In the genomic region with DNA sequence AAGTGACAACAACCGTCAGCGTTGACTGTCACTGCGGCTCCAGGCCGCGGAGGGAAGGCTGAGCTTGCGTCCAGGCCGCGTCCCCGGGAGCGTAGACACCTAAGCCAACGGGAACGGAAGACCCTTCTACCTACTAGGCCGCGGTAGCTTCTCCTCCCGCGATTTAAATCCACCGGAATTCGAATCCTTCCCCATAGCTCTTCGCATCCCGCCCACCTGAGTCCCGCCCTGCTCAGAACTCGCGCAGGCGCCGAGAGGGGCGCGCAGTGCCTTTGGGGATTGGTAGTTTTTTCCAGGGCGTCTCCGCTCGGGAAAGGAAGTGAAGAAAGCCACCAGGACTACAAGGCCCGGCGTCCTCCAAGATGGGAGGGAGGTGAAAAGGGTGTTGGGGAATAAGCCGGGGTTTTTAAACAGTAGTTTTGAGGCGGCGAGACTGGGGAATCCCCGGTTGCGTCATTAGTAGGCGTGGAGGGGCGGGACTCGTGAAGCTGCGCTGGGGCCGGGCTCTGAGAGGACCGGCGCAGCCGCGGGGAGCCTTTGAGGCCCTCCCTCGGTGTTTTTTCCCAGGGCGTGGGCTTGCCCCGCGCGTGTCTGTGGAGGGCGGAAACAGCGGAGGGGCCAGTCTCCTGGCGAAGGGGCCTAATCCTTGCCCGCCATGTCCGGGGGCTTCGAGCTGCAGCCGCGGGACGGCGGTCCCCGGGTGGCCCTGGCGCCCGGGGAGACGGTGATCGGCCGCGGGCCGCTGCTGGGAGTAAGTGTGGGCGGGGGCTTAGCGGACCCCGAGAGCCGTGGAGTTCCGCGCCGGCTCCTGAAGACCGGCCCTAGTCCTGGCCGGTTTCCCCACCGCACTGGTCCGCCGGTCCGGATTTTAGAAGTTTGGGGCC, we compare ENCODE assay signal across 1 cellular context.
A peak's percentile ranks its signal among the peaks of the same experiment; 100 is the strongest.
TF ChIP-seq lines count a peak whose summit lies in the region.

A gene with protein sequence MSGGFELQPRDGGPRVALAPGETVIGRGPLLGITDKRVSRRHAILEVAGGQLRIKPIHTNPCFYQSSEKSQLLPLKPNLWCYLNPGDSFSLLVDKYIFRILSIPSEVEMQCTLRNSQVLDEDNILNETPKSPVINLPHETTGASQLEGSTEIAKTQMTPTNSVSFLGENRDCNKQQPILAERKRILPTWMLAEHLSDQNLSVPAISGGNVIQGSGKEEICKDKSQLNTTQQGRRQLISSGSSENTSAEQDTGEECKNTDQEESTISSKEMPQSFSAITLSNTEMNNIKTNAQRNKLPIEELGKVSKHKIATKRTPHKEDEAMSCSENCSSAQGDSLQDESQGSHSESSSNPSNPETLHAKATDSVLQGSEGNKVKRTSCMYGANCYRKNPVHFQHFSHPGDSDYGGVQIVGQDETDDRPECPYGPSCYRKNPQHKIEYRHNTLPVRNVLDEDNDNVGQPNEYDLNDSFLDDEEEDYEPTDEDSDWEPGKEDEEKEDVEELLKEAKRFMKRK (plus strand): TSS at position 509 of the 884 bp plus-strand sequence. CDS start 147 bp downstream, at position 656.
Gene FBXO48, minus strand, starts transcription at position 218 of the 884 bp plus-strand sequence. CDS start 2,149 bp downstream, outside the sequence.

TF ChIP-seq in K562, 482 proteins besides CTCF, POLR2A, EP300 and RAD21 (continued from another document and continues in another):
- peak; percentile 58; the same call in 1 of the 2 replicates for TF ChIP-seq CHD2 (IDR thresholded peaks at IDR 0.05; ENCODE audit: low read depth, low read length)
- TF ChIP-seq RUNX1 (IDR thresholded peaks at IDR 0.05; ENCODE audit: low read depth) = no peak
- TF ChIP-seq BACH1 (tag; IDR thresholded peaks at IDR 0.05) = no peak; the same call in 1 of the 2 replicates
- TF ChIP-seq, protein P1, sequence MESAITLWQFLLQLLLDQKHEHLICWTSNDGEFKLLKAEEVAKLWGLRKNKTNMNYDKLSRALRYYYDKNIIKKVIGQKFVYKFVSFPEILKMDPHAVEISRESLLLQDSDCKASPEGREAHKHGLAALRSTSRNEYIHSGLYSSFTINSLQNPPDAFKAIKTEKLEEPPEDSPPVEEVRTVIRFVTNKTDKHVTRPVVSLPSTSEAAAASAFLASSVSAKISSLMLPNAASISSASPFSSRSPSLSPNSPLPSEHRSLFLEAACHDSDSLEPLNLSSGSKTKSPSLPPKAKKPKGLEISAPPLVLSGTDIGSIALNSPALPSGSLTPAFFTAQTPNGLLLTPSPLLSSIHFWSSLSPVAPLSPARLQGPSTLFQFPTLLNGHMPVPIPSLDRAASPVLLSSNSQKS (CRISPR knock-in tag; IDR thresholded peaks at IDR 0.05) = no peak
- TF ChIP-seq ZNF780A (CRISPR knock-in tag; IDR thresholded peaks at IDR 0.05) = no peak
- no peak for TF ChIP-seq IRF2 (CRISPR knock-in tag; IDR thresholded peaks at IDR 0.05)
- peak; percentile 43 for TF ChIP-seq POLR2B (IDR thresholded peaks at IDR 0.05; ENCODE audit: low read depth, partially characterized antibody)
- no peak for TF ChIP-seq MCM7 (IDR thresholded peaks at IDR 0.05)
- no peak for TF ChIP-seq HINFP (tag; conservative IDR thresholded peaks at IDR 0.05; ENCODE audit: low read depth)
- no peak for TF ChIP-seq NR2C2 (CRISPR knock-in tag; IDR thresholded peaks at IDR 0.05)
- TF ChIP-seq NR2C2 (tag; IDR thresholded peaks at IDR 0.05) = peak; percentile 98
- TF ChIP-seq POLR2AphosphoS2 (IDR thresholded peaks at IDR 0.05; ENCODE audit: low read length) = no peak
- TF ChIP-seq ZKSCAN3 (CRISPR knock-in tag; IDR thresholded peaks at IDR 0.05) = no peak
- TF ChIP-seq, protein P2, sequence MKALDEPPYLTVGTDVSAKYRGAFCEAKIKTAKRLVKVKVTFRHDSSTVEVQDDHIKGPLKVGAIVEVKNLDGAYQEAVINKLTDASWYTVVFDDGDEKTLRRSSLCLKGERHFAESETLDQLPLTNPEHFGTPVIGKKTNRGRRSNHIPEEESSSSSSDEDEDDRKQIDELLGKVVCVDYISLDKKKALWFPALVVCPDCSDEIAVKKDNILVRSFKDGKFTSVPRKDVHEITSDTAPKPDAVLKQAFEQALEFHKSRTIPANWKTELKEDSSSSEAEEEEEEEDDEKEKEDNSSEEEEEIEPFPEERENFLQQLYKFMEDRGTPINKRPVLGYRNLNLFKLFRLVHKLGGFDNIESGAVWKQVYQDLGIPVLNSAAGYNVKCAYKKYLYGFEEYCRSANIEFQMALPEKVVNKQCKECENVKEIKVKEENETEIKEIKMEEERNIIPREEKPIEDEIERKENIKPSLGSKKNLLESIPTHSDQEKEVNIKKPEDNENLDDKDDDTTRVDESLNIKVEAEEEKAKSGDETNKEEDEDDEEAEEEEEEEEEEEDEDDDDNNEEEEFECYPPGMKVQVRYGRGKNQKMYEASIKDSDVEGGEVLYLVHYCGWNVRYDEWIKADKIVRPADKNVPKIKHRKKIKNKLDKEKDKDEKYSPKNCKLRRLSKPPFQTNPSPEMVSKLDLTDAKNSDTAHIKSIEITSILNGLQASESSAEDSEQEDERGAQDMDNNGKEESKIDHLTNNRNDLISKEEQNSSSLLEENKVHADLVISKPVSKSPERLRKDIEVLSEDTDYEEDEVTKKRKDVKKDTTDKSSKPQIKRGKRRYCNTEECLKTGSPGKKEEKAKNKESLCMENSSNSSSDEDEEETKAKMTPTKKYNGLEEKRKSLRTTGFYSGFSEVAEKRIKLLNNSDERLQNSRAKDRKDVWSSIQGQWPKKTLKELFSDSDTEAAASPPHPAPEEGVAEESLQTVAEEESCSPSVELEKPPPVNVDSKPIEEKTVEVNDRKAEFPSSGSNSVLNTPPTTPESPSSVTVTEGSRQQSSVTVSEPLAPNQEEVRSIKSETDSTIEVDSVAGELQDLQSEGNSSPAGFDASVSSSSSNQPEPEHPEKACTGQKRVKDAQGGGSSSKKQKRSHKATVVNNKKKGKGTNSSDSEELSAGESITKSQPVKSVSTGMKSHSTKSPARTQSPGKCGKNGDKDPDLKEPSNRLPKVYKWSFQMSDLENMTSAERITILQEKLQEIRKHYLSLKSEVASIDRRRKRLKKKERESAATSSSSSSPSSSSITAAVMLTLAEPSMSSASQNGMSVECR (CRISPR knock-in tag; IDR thresholded peaks at IDR 0.05) = peak; percentile 56; the same call in 1 of the 2 replicates
- TF ChIP-seq SMAD1 (IDR thresholded peaks at IDR 0.05; ENCODE audit: low read depth, low read length, partially characterized antibody) = no peak
- TF ChIP-seq CLOCK (CRISPR knock-in tag; IDR thresholded peaks at IDR 0.05; ENCODE audit: borderline replicate concordance) = no peak
- peak; percentile 88 to 93 for TF ChIP-seq SIX5 (IDR thresholded peaks at IDR 0.05; ENCODE audit: borderline replicate concordance in 1 of 2, insufficient read depth in 1 of 2, low read depth in 1 of 2, low read length in 2 of 2)
- TF ChIP-seq NKRF (IDR thresholded peaks at IDR 0.05; ENCODE audit: borderline replicate concordance) = peak; percentile 84
- TF ChIP-seq, protein P3, sequence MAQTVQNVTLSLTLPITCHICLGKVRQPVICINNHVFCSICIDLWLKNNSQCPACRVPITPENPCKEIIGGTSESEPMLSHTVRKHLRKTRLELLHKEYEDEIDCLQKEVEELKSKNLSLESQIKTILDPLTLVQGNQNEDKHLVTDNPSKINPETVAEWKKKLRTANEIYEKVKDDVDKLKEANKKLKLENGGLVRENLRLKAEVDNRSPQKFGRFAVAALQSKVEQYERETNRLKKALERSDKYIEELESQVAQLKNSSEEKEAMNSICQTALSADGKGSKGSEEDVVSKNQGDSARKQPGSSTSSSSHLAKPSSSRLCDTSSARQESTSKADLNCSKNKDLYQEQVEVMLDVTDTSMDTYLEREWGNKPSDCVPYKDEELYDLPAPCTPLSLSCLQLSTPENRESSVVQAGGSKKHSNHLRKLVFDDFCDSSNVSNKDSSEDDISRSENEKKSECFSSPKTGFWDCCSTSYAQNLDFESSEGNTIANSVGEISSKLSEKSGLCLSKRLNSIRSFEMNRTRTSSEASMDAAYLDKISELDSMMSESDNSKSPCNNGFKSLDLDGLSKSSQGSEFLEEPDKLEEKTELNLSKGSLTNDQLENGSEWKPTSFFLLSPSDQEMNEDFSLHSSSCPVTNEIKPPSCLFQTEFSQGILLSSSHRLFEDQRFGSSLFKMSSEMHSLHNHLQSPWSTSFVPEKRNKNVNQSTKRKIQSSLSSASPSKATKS (CRISPR knock-in tag; IDR thresholded peaks at IDR 0.05) = no peak
- no peak for TF ChIP-seq GTF2A2 (tag; IDR thresholded peaks at IDR 0.05)
- no peak for TF ChIP-seq NR4A1 (CRISPR knock-in tag; IDR thresholded peaks at IDR 0.05)
- no peak for TF ChIP-seq NR4A1 (tag; IDR thresholded peaks at IDR 0.05)
- TF ChIP-seq LEF1 (IDR thresholded peaks at IDR 0.05) = no peak
- TF ChIP-seq ZNF140 (CRISPR knock-in tag; IDR thresholded peaks at IDR 0.05) = no peak
- TF ChIP-seq ZBTB7A (IDR thresholded peaks at IDR 0.05; ENCODE audit: borderline replicate concordance, control insufficient read depth, low read depth, low read length) = peak; percentile 96
- no peak for TF ChIP-seq SREBF2 (CRISPR knock-in tag; IDR thresholded peaks at IDR 0.05)
- TF ChIP-seq RBM17 (IDR thresholded peaks at IDR 0.05; ENCODE audit: borderline replicate concordance, low read depth, low read length) = no peak
- TF ChIP-seq MTF1 (CRISPR knock-in tag; IDR thresholded peaks at IDR 0.05; ENCODE audit: borderline replicate concordance) = no peak
- peak in 1 of 2 experiments; percentile 83; a peak in 2 of 4 replicates for TF ChIP-seq HDAC1 (IDR thresholded peaks at IDR 0.05)
- TF ChIP-seq PTRF (tag; IDR thresholded peaks at IDR 0.05) = no peak
- no peak for TF ChIP-seq BMI1 (IDR thresholded peaks at IDR 0.05; ENCODE audit: low read length)
- TF ChIP-seq, protein P4, sequence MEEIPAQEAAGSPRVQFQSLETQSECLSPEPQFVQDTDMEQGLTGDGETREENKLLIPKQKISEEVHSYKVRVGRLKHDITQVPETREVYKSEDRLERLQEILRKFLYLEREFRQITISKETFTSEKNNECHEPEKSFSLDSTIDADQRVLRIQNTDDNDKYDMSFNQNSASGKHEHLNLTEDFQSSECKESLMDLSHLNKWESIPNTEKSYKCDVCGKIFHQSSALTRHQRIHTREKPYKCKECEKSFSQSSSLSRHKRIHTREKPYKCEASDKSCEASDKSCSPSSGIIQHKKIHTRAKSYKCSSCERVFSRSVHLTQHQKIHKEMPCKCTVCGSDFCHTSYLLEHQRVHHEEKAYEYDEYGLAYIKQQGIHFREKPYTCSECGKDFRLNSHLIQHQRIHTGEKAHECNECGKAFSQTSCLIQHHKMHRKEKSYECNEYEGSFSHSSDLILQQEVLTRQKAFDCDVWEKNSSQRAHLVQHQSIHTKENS (CRISPR knock-in tag; IDR thresholded peaks at IDR 0.05) = no peak
- TF ChIP-seq ZNF311 (CRISPR knock-in tag; IDR thresholded peaks at IDR 0.05) = no peak
- 0 out of 2 replicates have a peak, but pooled peaks have one; percentile 44 for TF ChIP-seq ZNF589 (CRISPR knock-in tag; IDR thresholded peaks at IDR 0.05; ENCODE audit: low read depth)
- no peak for TF ChIP-seq STAT5B (CRISPR knock-in tag; IDR thresholded peaks at IDR 0.05)
- TF ChIP-seq ZNF224 (CRISPR knock-in tag; IDR thresholded peaks at IDR 0.05) = no peak
- peak; percentile 45; the same call in 1 of the 2 replicates for TF ChIP-seq POLR2AphosphoS5 (IDR thresholded peaks at IDR 0.05; ENCODE audit: control insufficient read depth, insufficient read depth, low read depth, low read length)
- TF ChIP-seq POU5F1 (IDR thresholded peaks at IDR 0.05; ENCODE audit: borderline replicate concordance, low read depth, low read length, partially characterized antibody) = peak; percentile 9
- TF ChIP-seq RBM34 (IDR thresholded peaks at IDR 0.05; ENCODE audit: borderline replicate concordance, insufficient read depth, low read length) = no peak
- TF ChIP-seq NFIC (IDR thresholded peaks at IDR 0.05) = no peak
- no peak for TF ChIP-seq NFE2L1 (tag; IDR thresholded peaks at IDR 0.05; ENCODE audit: borderline replicate concordance, low read depth)
- TF ChIP-seq ZNF121 (CRISPR knock-in tag; conservative IDR thresholded peaks at IDR 0.05) = no peak
- 0 out of 2 replicates have a peak, but pooled peaks have one; percentile 18 for TF ChIP-seq ZNF586 (CRISPR knock-in tag; conservative IDR thresholded peaks at IDR 0.05)
- TF ChIP-seq HOXB6 (CRISPR knock-in tag; IDR thresholded peaks at IDR 0.05; ENCODE audit: borderline replicate concordance) = no peak
- no peak for TF ChIP-seq HDAC6 (IDR thresholded peaks at IDR 0.05; ENCODE audit: low read depth, low read length)
- no peak for TF ChIP-seq ZNF354B (CRISPR knock-in tag; IDR thresholded peaks at IDR 0.05)
